8 cellular contexts compared by ENCODE assay signal in the genomic region with DNA sequence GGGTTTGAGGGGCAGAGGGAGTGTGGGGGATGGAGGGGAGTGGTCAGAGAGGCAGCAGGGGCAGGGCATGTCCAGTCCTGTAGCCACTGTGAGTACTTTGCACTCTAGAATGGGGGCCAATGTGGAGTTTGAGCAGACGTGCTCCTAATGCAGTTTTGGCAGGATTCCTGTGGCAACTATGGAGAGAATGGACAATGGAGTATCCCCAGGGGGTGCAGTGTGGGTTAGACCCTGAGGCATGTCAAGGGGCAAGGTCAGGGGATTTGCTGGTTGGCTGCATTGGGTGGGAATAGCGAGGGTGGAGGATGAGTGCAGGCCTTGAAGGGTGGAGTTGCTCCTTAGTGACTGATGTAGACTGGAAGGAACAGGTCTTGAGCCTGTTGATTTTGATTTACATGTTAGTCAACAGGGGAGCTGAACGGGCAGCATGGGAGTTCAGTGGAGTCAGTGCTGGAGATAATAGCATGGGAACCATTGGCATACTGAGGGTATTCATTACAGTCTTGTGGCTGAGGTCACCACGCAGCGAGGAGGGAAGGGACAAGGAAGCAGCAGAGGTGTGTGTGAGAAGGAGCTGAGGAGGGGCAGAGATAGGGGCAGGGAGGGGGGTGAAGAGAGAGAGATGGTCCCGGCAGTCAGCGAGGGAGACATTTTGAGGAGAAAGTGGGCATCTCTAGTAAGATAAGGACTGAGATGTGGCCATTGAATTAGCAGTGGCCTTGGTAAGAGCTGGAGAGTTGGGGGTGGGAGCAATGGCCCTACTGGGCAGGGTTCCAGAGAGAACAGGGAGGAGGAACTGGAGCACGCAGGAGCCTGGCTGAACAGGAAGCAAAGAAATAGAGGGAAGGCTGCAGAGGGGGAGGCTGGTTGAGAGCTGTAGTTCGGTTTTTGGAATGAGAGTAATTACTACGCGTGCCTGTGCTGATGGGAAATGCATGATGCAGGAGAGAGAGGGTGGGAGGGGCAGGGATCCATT.
DNase-seq lines count a peak whose midpoint lies in the region; ATAC-seq, FAIRE-seq and TF ChIP-seq lines count a peak whose summit lies in the region.

No MANE protein-coding gene starts in this region.

- in situ Hi-C loops in GM13976 (cut with MboI; ENCODE audit: low sequenced_read_pairs, unreplicated experiment) = no loop called here

- H3K27ac ChIP-seq in endodermal cell (ENCODE audit: low read depth, low read length) = peak overlapping the region; percentile 65

- POLR2A ChIA-PET in naive thymus-derived CD8-positive, alpha-beta T cell (lab: Charles Lee) = interaction anchor here (0.6 to 1.9 kb wide), 3 partner anchors 11 to 109 kb away, joined by 5 to 7 read pairs (median 5); no protein-coding TSS in a partner anchor

- no peak for DNase-seq in CD14-positive monocyte (ENCODE audit: low spot score)
- DNase-seq in NCI-H774 (lab: John Stamatoyannopoulos, UW) = peak; percentile 19
- DNase-seq in endodermal cell = no peak
- DNase-seq in naive thymus-derived CD8-positive, alpha-beta T cell = no peak
- DNase-seq in mesenteric fat pad (ENCODE audit: low spot score) = no peak
- no peak for DNase-seq in GM13976 (ENCODE audit: low spot score)
- no peak for DNase-seq in HTR-8/SVneo (ENCODE audit: insufficient read length, low spot score)
- no peak for DNase-seq in activated T-cell treated with anti-CD3 and anti-CD28 coated beads, Interleukin-2, amount 50 U/mL, for 1 hour

- H3K9me3 Mint-ChIP-seq in CD14-positive monocyte (peaks cover 10 to 20% (median 15%) of the 10 kb centered on the region in 7 donors), endodermal cell (peaks cover 20% of the 10 kb centered on the region)
- H3K9me3 Mint-ChIP-seq in naive thymus-derived CD8-positive, alpha-beta T cell = peaks cover 0 to 31% (median 18%) of the 10 kb centered on the region in 9 donors

- WGBS in endodermal cell (ENCODE audit: insufficient coverage in 1 of 2, insufficient read length in 1 of 2), 2 experiments = 89 to 93% methylated on average over 8 to 11 of the region's 11 CpGs

- H3K36me3 ChIP-seq in endodermal cell (ENCODE audit: control insufficient read depth, insufficient read depth, low read length) = no peaks in the 10 kb centered on the region

- peak overlapping the region; percentile 80 to 96 for H3K4me3 Mint-ChIP-seq in CD14-positive monocyte
- no peak overlapping the region for H3K4me3 Mint-ChIP-seq in endodermal cell
- H3K4me3 Mint-ChIP-seq in naive thymus-derived CD8-positive, alpha-beta T cell = peak overlapping the region; percentile 65 to 86 (median 79)

- TF ChIP-seq CTCF in CD14-positive monocyte (IDR thresholded peaks at IDR 0.05) (no peak), endodermal cell (conservative IDR thresholded peaks at IDR 0.05) (no peak), GM13976 (IDR thresholded peaks at IDR 0.05; ENCODE audit: borderline replicate concordance, control extremely low read depth, extremely low read depth, insufficient read depth, missing control alignments) (no peak)

- no peak overlapping the region for H3K9ac ChIP-seq in endodermal cell (ENCODE audit: extremely low read depth, low read length, poor library complexity, severe bottlenecking)

- H3K4me1 Mint-ChIP-seq in CD14-positive monocyte (peaks cover 84% of the 10 kb centered on the region), endodermal cell (peaks cover 26% of the 10 kb centered on the region)
- H3K4me1 Mint-ChIP-seq in naive thymus-derived CD8-positive, alpha-beta T cell = peaks cover 49 to 85% (median 81%) of the 10 kb centered on the region in 4 donors

- H3K4me3 ChIP-seq in endodermal cell (ENCODE audit: low read length) = no peak overlapping the region

- H3K27me3 Mint-ChIP-seq in CD14-positive monocyte (ENCODE audit: low read depth in 3 of 3) (peaks cover 0 to 1% (median 0%) of the 10 kb centered on the region in 3 donors), endodermal cell (ENCODE audit: insufficient read depth) (no peaks in the 10 kb centered on the region)
- no peaks in the 10 kb centered on the region for H3K27me3 Mint-ChIP-seq in naive thymus-derived CD8-positive, alpha-beta T cell

- ATAC-seq in naive thymus-derived CD8-positive, alpha-beta T cell = no peak

- peak overlapping the region; percentile 92 to 99 (median 95) for H3K27ac Mint-ChIP-seq in CD14-positive monocyte
- H3K27ac Mint-ChIP-seq in endodermal cell = no peak overlapping the region
- H3K27ac Mint-ChIP-seq in naive thymus-derived CD8-positive, alpha-beta T cell = peak overlapping the region; percentile 94 to 99 (median 98)

- FAIRE-seq in HTR-8/SVneo (lab: Jason Lieb, UNC) = no peak

- no peaks in the 10 kb centered on the region for H3K27me3 ChIP-seq in endodermal cell (ENCODE audit: control insufficient read depth, insufficient read depth, low read length, poor library complexity, severe bottlenecking)

- H3K36me3 Mint-ChIP-seq in CD14-positive monocyte (peaks cover 11% of the 10 kb centered on the region in 2 donors), endodermal cell (ENCODE audit: low read depth) (peaks cover 7% of the 10 kb centered on the region)
- peaks cover 0 to 15% (median 15%) of the 10 kb centered on the region in 3 donors for H3K36me3 Mint-ChIP-seq in naive thymus-derived CD8-positive, alpha-beta T cell

- intact Hi-C loops in CD14-positive monocyte (cut with micrococcal nuclease) = no loop called here

- peaks cover 28% of the 10 kb centered on the region for H3K9me3 ChIP-seq in endodermal cell (ENCODE audit: control insufficient read depth, low read length)

- peaks cover 3% of the 10 kb centered on the region for H3K4me1 ChIP-seq in endodermal cell (ENCODE audit: control insufficient read depth, insufficient read depth, low read length)
